ENCODE assay signal across 12 cellular contexts in genomic region chr6:47701374-47701773, GRCh38. TPM values are rescaled to one million over a fixed set of nuclear protein-coding genes. Genes with fewer than 3 reads are reported as not detected.
A peak's percentile ranks its signal among the peaks of the same experiment; 100 is the strongest.
DNase-seq lines count a peak whose midpoint lies in the region; ATAC-seq and TF ChIP-seq lines count a peak whose summit lies in the region.
"Had no signal": no experiment of that assay in that cellular context is flagged by ENCODE, and none has a peak within 500 bp of the region (broad histone marks: within the 10 kb centered on the region; RNA-seq: fewer than 3 reads in every experiment).

No MANE protein-coding gene starts in this region.

- 35% methylated on average over 2 of the region's 2 CpGs for WGBS in right lobe of liver (ENCODE audit: insufficient coverage, low coverage, low lambda C conversion rate, missing lambda C conversion rate)

- H3K4me3 Mint-ChIP-seq in Caco-2 (ENCODE audit: unreplicated experiment): no peak overlapping the region
- H3K4me3 Mint-ChIP-seq: brain had no signal

- H3K27ac ChIP-seq in gastrocnemius medialis (no peak overlapping the region), right lobe of liver (no peak overlapping the region)

- H3K27me3 Mint-ChIP-seq in Caco-2 (ENCODE audit: insufficient read depth, unreplicated experiment): no peaks in the 10 kb centered on the region
- H3K27me3 Mint-ChIP-seq: brain had no signal

- BruUV-seq in Caco-2 (replicated peaks; lab: Mats Ljungman, UMichigan): no TSS peak

- TF ChIP-seq CTCF in gastrocnemius medialis (IDR thresholded peaks at IDR 0.05 in 4 of 5, conservative IDR thresholded peaks at IDR 0.05 in 1 of 5): no peak
- TF ChIP-seq CTCF in Caco-2 (IDR thresholded peaks at IDR 0.05; ENCODE audit: insufficient read depth in 1 of 2, low read depth in 1 of 2, low read length in 1 of 2, severe bottlenecking in 1 of 2, unreplicated experiment in 1 of 2): no peak
- TF ChIP-seq CTCF in right lobe of liver (IDR thresholded peaks at IDR 0.05): no peak

- no peaks in the 10 kb centered on the region for H3K9me3 Mint-ChIP-seq in Caco-2 (ENCODE audit: unreplicated experiment)
- H3K9me3 Mint-ChIP-seq: brain had no signal

- no peaks in the 10 kb centered on the region for H3K9me3 ChIP-seq in gastrocnemius medialis
- H3K9me3 ChIP-seq in Caco-2: no peaks in the 10 kb centered on the region
- no peaks in the 10 kb centered on the region for H3K9me3 ChIP-seq in right lobe of liver

- in situ Hi-C loops in gastrocnemius medialis (cut with MboI; ENCODE audit: low sequenced_read_pairs in 4 of 4): no loop called here

- peaks cover 6% of the 10 kb centered on the region for H3K36me3 Mint-ChIP-seq in Caco-2 (ENCODE audit: insufficient read depth, unreplicated experiment)
- H3K36me3 Mint-ChIP-seq: brain had no signal

- CTCF ChIA-PET in Caco-2 (lab: Charles Lee): interaction anchor here (0.8 kb wide), 1 partner anchor 33 kb away, joined by 3 read pairs; no protein-coding TSS in a partner anchor

- H3K36me3 ChIP-seq in gastrocnemius medialis (no peaks in the 10 kb centered on the region), Caco-2 (ENCODE audit: control insufficient read depth, insufficient read depth, low read length) (no peaks in the 10 kb centered on the region), right lobe of liver (no peaks in the 10 kb centered on the region)

- H3K4me3 ChIP-seq in gastrocnemius medialis (no peak overlapping the region), Caco-2 (ENCODE audit: low read depth, low read length) (no peak overlapping the region), right lobe of liver (no peak overlapping the region)

- no peaks in the 10 kb centered on the region for H3K4me1 ChIP-seq in gastrocnemius medialis
- peaks cover 42% of the 10 kb centered on the region for H3K4me1 ChIP-seq in Caco-2
- H3K4me1 ChIP-seq in right lobe of liver: no peaks in the 10 kb centered on the region

- POLR2A ChIA-PET in Caco-2 (lab: Charles Lee): no interaction called here

- H3K27ac Mint-ChIP-seq in Caco-2 (ENCODE audit: unreplicated experiment): no peak overlapping the region
- H3K27ac Mint-ChIP-seq: brain had no signal

- ATAC-seq in GM19035 (IDR thresholded peaks at IDR 0.05; ENCODE audit: unreplicated experiment) (peak; percentile 97), HG02571 (IDR thresholded peaks at IDR 0.05; ENCODE audit: unreplicated experiment) (peak; percentile 84), HG03565 (IDR thresholded peaks at IDR 0.05; ENCODE audit: unreplicated experiment) (peak; percentile 90), gastrocnemius medialis (no peak), right lobe of liver (no peak)
- ATAC-seq: sciatic nerve had no signal

- DNase-seq in kidney tubule cell (ENCODE audit: low spot score) (peak; percentile 69), gastrocnemius medialis (no peak), Caco-2 (no peak), right lobe of liver (no peak)
- no peak for DNase-seq in activated effector memory CD4-positive, alpha-beta T cell treated with Interleukin-2 at 50 U/mL for 16 hours
- DNase-seq: NCI-H1092 had no signal

- TF ChIP-seq POLR2A in gastrocnemius medialis (IDR thresholded peaks at IDR 0.05): no peak
- TF ChIP-seq POLR2A in right lobe of liver (IDR thresholded peaks at IDR 0.05): no peak

- intact Hi-C loops in gastrocnemius medialis (cut with DNase I; ENCODE audit: low total_unique reads) (no loop called here), Caco-2 (cut with micrococcal nuclease; ENCODE audit: unreplicated experiment) (no loop called here), right lobe of liver (cut with DNase I) (no loop called here)

- H3K4me1 Mint-ChIP-seq in Caco-2 (ENCODE audit: low read depth, unreplicated experiment): peaks cover 38% of the 10 kb centered on the region
- H3K4me1 Mint-ChIP-seq: brain had no signal

- no peaks in the 10 kb centered on the region for H3K27me3 ChIP-seq in gastrocnemius medialis
- H3K27me3 ChIP-seq in Caco-2 (replicated peaks; ENCODE audit: control insufficient read depth, insufficient read depth, low read length): no peaks in the 10 kb centered on the region
- no peaks in the 10 kb centered on the region for H3K27me3 ChIP-seq in right lobe of liver

RNA-seq across cellular contexts. Expression of gene ADGRF4, which starts 3.0 kb away (rescaled TPM):
- total RNA-seq in gastrocnemius medialis (under 1 TPM in 1 of 4 donors, not detected in 3; 0.07 TPM), Caco-2 (2022) (10.6 and 11.2 TPM in 2 replicates), right lobe of liver (not detected)
- total RNA-seq: sciatic nerve, temporal lobe had no signal

Comparison
In these comparisons a context has a peak if more than half of its experiments do, and no peak if none do; other contexts are left out.
1. ATAC-seq: peak in GM19035 (single experiment), HG02571 (single experiment) and HG03565 (single experiment); none in gastrocnemius medialis (0 of 2) and right lobe of liver (0 of 4).
2. RNA of gene ADGRF4, which starts 3.0 kb away (total RNA-seq): 10.6 to 11.2 TPM in Caco-2; 0.07 TPM in gastrocnemius medialis and not detected in right lobe of liver; every median in the first group is over 10 times any median in the second.